In genomic region chr19:18165794-18166544, GRCh38 we compare ENCODE assay signal across 30 cellular contexts.
"Had no signal": no experiment of that assay in that cellular context is flagged by ENCODE, and none has a peak within 500 bp of the region (broad histone marks: within the 10 kb centered on the region; RNA-seq: fewer than 3 reads in every experiment).

No MANE protein-coding gene starts in this region.

- H3K27ac ChIP-seq: ascending aorta, cardiac muscle cell, KMS-11 had no signal

- H3K27me3 ChIP-seq: ascending aorta, cardiac muscle cell, Peyer's patch had no signal

- ATAC-seq: activated CD8-positive, alpha-beta T cell treated with anti-CD3 and anti-CD28 coated beads, Interleukin-2, amount 10 ng/mL, durations not matched to agents 7 days and 5 days; PC-3; Right ventricle myocardium inferior had no signal

- H3K4me3 ChIP-seq: ascending aorta, cardiac muscle cell, Peyer's patch had no signal

- H3K9ac ChIP-seq: KMS-11 had no signal

- H3K27ac Mint-ChIP-seq: activated CD4-positive, alpha-beta T cell treated with anti-CD3 and anti-CD28 coated beads, Interleukin-2, amount 10 ng/mL, durations not matched to agents 7 days and 5 days; activated CD8-positive, alpha-beta T cell treated with anti-CD3 and anti-CD28 coated beads, Interleukin-2, amount 10 ng/mL, durations not matched to agents 7 days and 5 days; activated naive CD4-positive, alpha-beta T cell treated with anti-CD3 and anti-CD28 coated beads, Interleukin-2, amount 50 U/mL, for 24 hours; activated naive CD8-positive, alpha-beta T cell treated with anti-CD3 and anti-CD28 coated beads, Interleukin-2, amount 10 ng/mL, durations not matched to agents 7 days and 5 days; activated T-helper 2 cell treated with anti-CD3 and anti-CD28 coated beads, Interferon-gamma antibody, Interleukin-2, Interleukin-4, amounts not matched to agents 10 μg/mL and 5 μg/mL and 100 μg/mL, durations not matched to agents 14 hours and 24 hours and 36 hours had no signal

- H3K4me3 Mint-ChIP-seq: activated CD4-positive, alpha-beta T cell treated with anti-CD3 and anti-CD28 coated beads, Interleukin-2, amount 10 ng/mL, durations not matched to agents 7 days and 5 days; activated CD8-positive, alpha-beta T cell treated with anti-CD3 and anti-CD28 coated beads, Interleukin-2, amount 10 ng/mL, durations not matched to agents 7 days and 5 days; activated naive CD4-positive, alpha-beta T cell treated with anti-CD3 and anti-CD28 coated beads, Interleukin-2, amount 50 U/mL, for 24 hours; activated naive CD8-positive, alpha-beta T cell treated with anti-CD3 and anti-CD28 coated beads, Interleukin-2, amount 10 ng/mL, durations not matched to agents 7 days and 5 days; central memory CD8-positive, alpha-beta T cell had no signal

- H3K9me3 ChIP-seq: ascending aorta, Peyer's patch had no signal

- H3K36me3 Mint-ChIP-seq: activated naive CD8-positive, alpha-beta T cell treated with anti-CD3 and anti-CD28 coated beads, Interleukin-2, amount 10 ng/mL, durations not matched to agents 7 days and 5 days had no signal

- H3K9me3 Mint-ChIP-seq: activated CD4-positive, alpha-beta T cell treated with anti-CD3 and anti-CD28 coated beads, Interleukin-2, amount 10 ng/mL, durations not matched to agents 7 days and 5 days; activated naive CD4-positive, alpha-beta T cell treated with anti-CD3 and anti-CD28 coated beads, Interleukin-2, amount 50 U/mL, for 24 hours; activated naive CD8-positive, alpha-beta T cell treated with anti-CD3 and anti-CD28 coated beads, Interleukin-2, amount 10 ng/mL, durations not matched to agents 7 days and 5 days; activated T-helper 2 cell treated with anti-CD3 and anti-CD28 coated beads, Interferon-gamma antibody, Interleukin-2, Interleukin-4, amounts not matched to agents 10 μg/mL and 5 μg/mL and 100 μg/mL, durations not matched to agents 14 hours and 24 hours and 36 hours; central memory CD8-positive, alpha-beta T cell had no signal

- H3K4me2 ChIP-seq: KMS-11 had no signal

- H3K27me3 Mint-ChIP-seq: activated CD4-positive, alpha-beta T cell treated with anti-CD3 and anti-CD28 coated beads, Interleukin-2, amount 10 ng/mL, durations not matched to agents 7 days and 5 days; activated naive CD4-positive, alpha-beta T cell treated with anti-CD3 and anti-CD28 coated beads, Interleukin-2, amount 50 U/mL, for 24 hours; activated naive CD8-positive, alpha-beta T cell treated with anti-CD3 and anti-CD28 coated beads, Interleukin-2, amount 10 ng/mL, durations not matched to agents 7 days and 5 days; central memory CD8-positive, alpha-beta T cell had no signal

- DNase-seq: activated CD4-positive, alpha-beta T cell treated with anti-CD3 and anti-CD28 coated beads, Interleukin-2, amount 10 ng/mL, durations not matched to agents 7 days and 5 days; activated CD4-positive, alpha-beta T cell treated with anti-CD3 and anti-CD28 coated beads, Interleukin-2, amount 50 U/mL, for 48 hours; activated CD8-positive, alpha-beta T cell treated with anti-CD3 and anti-CD28 coated beads, Interleukin-2, amount 10 ng/mL, durations not matched to agents 7 days and 5 days; activated gamma-delta T cell; activated naive CD4-positive, alpha-beta T cell treated with Interleukin-2 at 50 U/mL for 16 hours; activated naive CD8-positive, alpha-beta T cell treated with anti-CD3 and anti-CD28 coated beads, Interleukin-2, amount 10 ng/mL, durations not matched to agents 7 days and 5 days; activated T-cell treated with anti-CD3 and anti-CD28 coated beads for 4 hours; amygdala; MM.1S; MV-4-11; NCI-H1092; NCI-H1436 treated with DMSO at 0.1 percent for 48 hours; NCI-H1694 treated with DMSO at 0.1 percent for 48 hours; NCI-H2029; NCI-H345; NCI-H524 treated with DMSO at 0.1 percent for 48 hours; NCI-H748 treated with DMSO at 0.1 percent for 48 hours; NK-92 treated with Interleukin-12 subunit alpha and Interleukin-12 subunit beta, amount 100 ng/mL, for 24 hours; PC-3; RPMI8226; SIG-M5; T1000 had no signal
